26 cellular contexts compared by ENCODE assay signal in the genomic region with DNA sequence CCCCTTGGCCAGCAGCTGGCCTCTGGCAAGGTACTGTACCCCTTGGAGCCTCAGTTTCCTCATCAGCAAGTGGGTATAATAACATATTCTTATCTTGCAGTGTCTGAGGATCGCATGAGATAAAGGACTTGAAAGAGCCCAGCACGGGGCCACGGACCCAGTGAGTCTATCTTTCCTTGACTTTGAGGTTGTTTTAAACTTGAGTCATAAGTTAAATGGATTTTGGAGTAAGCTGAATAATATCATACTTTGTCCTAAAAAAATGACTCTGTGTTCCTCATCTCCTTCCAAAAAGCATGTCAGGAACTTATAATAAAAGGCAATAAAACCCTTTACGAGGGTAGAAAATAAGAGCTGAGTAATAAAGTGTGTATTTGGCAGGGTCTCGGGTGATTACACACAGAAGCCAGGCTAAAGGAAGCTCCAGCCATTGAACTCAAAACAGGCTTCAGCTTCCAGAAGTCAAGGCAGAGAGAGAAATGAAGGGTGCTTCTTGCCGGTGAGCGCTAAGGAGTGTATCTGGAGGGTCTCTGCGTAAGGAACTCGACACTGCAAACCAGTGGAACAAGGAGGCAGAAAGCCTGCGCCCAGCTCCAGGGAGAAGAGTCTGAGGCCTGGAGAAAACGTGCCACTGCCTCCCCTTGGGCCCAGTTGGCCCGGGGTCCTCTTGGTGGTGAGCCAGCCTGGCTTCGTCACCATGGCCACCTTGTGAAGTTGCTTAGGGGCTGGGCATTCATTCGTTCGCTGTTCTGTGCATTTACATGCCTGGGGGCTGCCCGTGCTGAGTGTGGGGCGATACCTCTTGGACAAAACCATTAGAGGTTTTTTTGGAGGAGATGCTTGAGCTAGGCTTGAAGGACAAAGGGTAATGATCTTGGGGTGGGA.
DNase-seq lines count a peak whose midpoint lies in the region; FAIRE-seq and TF ChIP-seq lines count a peak whose summit lies in the region.
"Had no signal": no experiment of that assay in that cellular context is flagged by ENCODE, and none has a peak within 500 bp of the region (broad histone marks: within the 10 kb centered on the region; RNA-seq: fewer than 3 reads in every experiment).

No MANE protein-coding gene starts in this region.

- H3K36me3 ChIP-seq in BJ (ENCODE audit: control insufficient read depth, insufficient read depth, low read length) (no peaks in the 10 kb centered on the region), prostate gland (no peaks in the 10 kb centered on the region)
- H3K36me3 ChIP-seq: colonic mucosa, neutrophil, SJCRH30 had no signal

- CTCF ChIA-PET in BJ (lab: Yijun Ruan, JAX), result no interaction called here

- DNase-seq in BJ (ENCODE audit: low read depth), result peak; percentile 55
- DNase-seq in GM04504 (ENCODE audit: low read depth), result peak; percentile 71
- peak; percentile 55 for DNase-seq in prostate gland (ENCODE audit: low spot score)
- no peak for DNase-seq in NCI-H524 (lab: John Stamatoyannopoulos, UW)
- DNase-seq in activated CD4-positive, CD25-positive, alpha-beta regulatory T cell treated with anti-CD3 and anti-CD28 coated beads, Interleukin-2, amount 50 U/mL, for 72 hours, result no peak
- DNase-seq in cerebellar nuclear complex (lab: John Stamatoyannopoulos, UW), result no peak
- DNase-seq: activated CD8-positive, alpha-beta T cell treated with anti-CD3 and anti-CD28 coated beads for 36 hours; activated T-cell treated with anti-CD3 and anti-CD28 coated beads, Interleukin-2, amount 50 U/mL, for 1 hour; AML-193; colonic mucosa; COR-L47; EL; hypothalamus; NCI-H1417; NCI-H2171; NCI-H748 treated with DMSO at 0.1 percent for 48 hours; retina; SJCRH30; stimulated activated naive B cell treated with anti-CD40 and anti-IgM and Interleukin-4, amounts not matched to agents 10 μg/mL and 1 μg/mL and 100 μg/mL, for 72 hours; T-helper 17 cell had no signal

- intact Hi-C loops in prostate gland (cut with DNase I), result loop anchor here (5.0 kb wide), 1 partner anchor 77 kb away; no protein-coding TSS in a partner anchor

- TF ChIP-seq CTCF in BJ (IDR thresholded peaks at IDR 0.05; ENCODE audit: insufficient read depth, low read depth, low read length), result no peak
- no peak for TF ChIP-seq CTCF in prostate gland (IDR thresholded peaks at IDR 0.05)

- 27% methylated on average over 17 of the region's 17 CpGs for WGBS in prostate gland

- no peak overlapping the region for H3K4me3 ChIP-seq in BJ (ENCODE audit: low read depth, low read length)
- H3K4me3 ChIP-seq in prostate gland, result no peak overlapping the region
- H3K4me3 ChIP-seq: body of pancreas, colonic mucosa, SJCRH30 had no signal

- no peaks in the 10 kb centered on the region for H3K9me3 ChIP-seq in prostate gland
- H3K9me3 ChIP-seq: body of pancreas, colonic mucosa, neutrophil, SJCRH30 had no signal

- H3K4me1 ChIP-seq in prostate gland (replicated peaks), result no peaks in the 10 kb centered on the region
- H3K4me1 ChIP-seq: body of pancreas, colonic mucosa, SJCRH30 had no signal

- no peaks in the 10 kb centered on the region for H3K27me3 ChIP-seq in BJ (ENCODE audit: control insufficient read depth, insufficient read depth, low read length)
- H3K27me3 ChIP-seq in prostate gland (replicated peaks; ENCODE audit: insufficient read depth), result no peaks in the 10 kb centered on the region
- H3K27me3 ChIP-seq: body of pancreas, colonic mucosa, neutrophil, SJCRH30 had no signal

- FAIRE-seq in endometrium (lab: Jason Lieb, UNC), result peak; percentile 84
- FAIRE-seq: endothelial cell of umbilical vein, HTR-8/SVneo, keratinocyte had no signal

- no peak for TF ChIP-seq POLR2A in prostate gland (IDR thresholded peaks at IDR 0.05)

- H3K27ac ChIP-seq in prostate gland, result peak overlapping the region; percentile 65 to 66
- H3K27ac ChIP-seq: body of pancreas, colonic mucosa, neutrophil, SJCRH30 had no signal

- POLR2A ChIA-PET in BJ (lab: Charles Lee), result no interaction called here

Comparison
In these comparisons a context has a peak if more than half of its experiments do, and no peak if none do; other contexts are left out.
1. DNase-seq: peak in BJ (single experiment), GM04504 (single experiment) and prostate gland (single experiment); none in NCI-H524 (0 of 2), activated CD4-positive, CD25-positive, alpha-beta regulatory T cell treated with anti-CD3 and anti-CD28 coated beads, Interleukin-2, amount 50 U/mL, for 72 hours (single experiment) and cerebellar nuclear complex (0 of 2).